ENCODE assay signal across 8 cellular contexts in genomic region chr10:1050145-1050544, GRCh38. TPM values are rescaled to one million over a fixed set of nuclear protein-coding genes. Genes with fewer than 3 reads are reported as not detected.
DNase-seq lines count a peak whose midpoint lies in the region; ATAC-seq and TF ChIP-seq lines count a peak whose summit lies in the region.

No MANE protein-coding gene starts in this region.

- intact Hi-C loops in Panc1 (cut with micrococcal nuclease; ENCODE audit: unreplicated experiment): no loop called here

- H3K27ac ChIP-seq in Panc1 (ENCODE audit: low read length) (peak overlapping the region; percentile 89), coronary artery (peak overlapping the region; percentile 98 to 99)

- POLR2A ChIA-PET in Panc1 (lab: Charles Lee): no interaction called here

- H3K36me3 Mint-ChIP-seq in natural killer cell treated with Interleukin-12 subunit alpha and Interleukin-12 subunit beta and Interleukin-15 and Interleukin-18, amount 100 ng/mL, for 72 hours: peaks cover 27% of the 10 kb centered on the region

- peak overlapping the region; percentile 60 to 89 for H3K4me3 ChIP-seq in Panc1 (ENCODE audit: low read depth in 2 of 2, low read length in 2 of 2)
- peak overlapping the region; percentile 89 for H3K4me3 ChIP-seq in coronary artery

- CTCF ChIA-PET in Panc1 (lab: Charles Lee): no interaction called here

- no peak for TF ChIP-seq CTCF in Panc1 (IDR thresholded peaks at IDR 0.05)
- no peak for TF ChIP-seq CTCF in coronary artery (IDR thresholded peaks at IDR 0.05)
- TF ChIP-seq CTCF in GM13976 (IDR thresholded peaks at IDR 0.05; ENCODE audit: borderline replicate concordance, control extremely low read depth, extremely low read depth, insufficient read depth, missing control alignments): no peak

- H3K27me3 Mint-ChIP-seq in natural killer cell treated with Interleukin-12 subunit alpha and Interleukin-12 subunit beta and Interleukin-15 and Interleukin-18, amount 100 ng/mL, for 72 hours: no peaks in the 10 kb centered on the region

- in situ Hi-C loops in Panc1 (cut with HindIII; ENCODE audit: low pct_unique_long_range_greater_than_20kb, low sequenced_read_pairs) (no loop called here), GM13976 (cut with MboI; ENCODE audit: low sequenced_read_pairs, unreplicated experiment) (no loop called here)

- DNase-seq in ELR (ENCODE audit: low read depth) (peak; percentile 15), Panc1 (ENCODE audit: low read depth, low spot score) (no peak), coronary artery (ENCODE audit: low spot score) (no peak), dedifferentiated amniotic fluid mesenchymal stem cell (ENCODE audit: extremely low spot score) (no peak), GM13976 (ENCODE audit: low spot score) (no peak)
- DNase-seq in natural killer cell treated with Interleukin-12 subunit alpha and Interleukin-12 subunit beta and Interleukin-15 and Interleukin-18, amount 100 ng/mL, for 72 hours (ENCODE audit: low spot score): no peak

- H3K9me3 ChIP-seq in Panc1 (ENCODE audit: control insufficient read depth, insufficient read depth, low read depth, low read length): no peaks in the 10 kb centered on the region

- no peaks in the 10 kb centered on the region for H3K9me3 Mint-ChIP-seq in natural killer cell treated with Interleukin-12 subunit alpha and Interleukin-12 subunit beta and Interleukin-15 and Interleukin-18, amount 100 ng/mL, for 72 hours

- H3K27ac Mint-ChIP-seq in natural killer cell treated with Interleukin-12 subunit alpha and Interleukin-12 subunit beta and Interleukin-15 and Interleukin-18, amount 100 ng/mL, for 72 hours: peak overlapping the region; percentile 96 to 100

- peaks cover 41 to 48% of the 10 kb centered on the region in 2 donors for H3K4me1 Mint-ChIP-seq in natural killer cell treated with Interleukin-12 subunit alpha and Interleukin-12 subunit beta and Interleukin-15 and Interleukin-18, amount 100 ng/mL, for 72 hours (ENCODE audit: low read depth in 2 of 2)

- H3K36me3 ChIP-seq in Panc1 (ENCODE audit: control insufficient read depth, insufficient read depth, low read length): peaks cover 6% of the 10 kb centered on the region

- no peaks in the 10 kb centered on the region for H3K27me3 ChIP-seq in Panc1 (ENCODE audit: control insufficient read depth, insufficient read depth, low read length)

- H3K4me1 ChIP-seq in Panc1 (ENCODE audit: control insufficient read depth, insufficient read depth, low read length): peaks cover 24% of the 10 kb centered on the region

- no TSS peak for BruUV-seq in Panc1 (replicated peaks; lab: Mats Ljungman, UMichigan)

- H3K4me3 Mint-ChIP-seq in natural killer cell treated with Interleukin-12 subunit alpha and Interleukin-12 subunit beta and Interleukin-15 and Interleukin-18, amount 100 ng/mL, for 72 hours: peak overlapping the region; percentile 99

- ATAC-seq in Panc1 (no peak), HG02759 (IDR thresholded peaks at IDR 0.05; ENCODE audit: unreplicated experiment) (no peak), GM21723 (IDR thresholded peaks at IDR 0.05; ENCODE audit: unreplicated experiment) (no peak)
- no peak for ATAC-seq in natural killer cell treated with Interleukin-12 subunit alpha and Interleukin-12 subunit beta and Interleukin-15 and Interleukin-18, amount 100 ng/mL, for 72 hours

RNA-seq across cellular contexts. Expression of gene IDI1, which starts 1.2 kb away (rescaled TPM):
- 47.9 TPM for total RNA-seq in Panc1 (2021; ENCODE audit: unreplicated experiment)
- 22.5 TPM for polyA plus RNA-seq in Panc1 (2012; ENCODE audit: insufficient read length)
- total RNA-seq in natural killer cell treated with Interleukin-12 subunit alpha and Interleukin-12 subunit beta and Interleukin-15 and Interleukin-18, amount 100 ng/mL, for 72 hours: 100 to 1,000 TPM in 1 of 2 donors, 10 to 100 TPM in 1; 85.7 to 140 TPM

RNA-seq across cellular contexts. Expression of gene WDR37, which starts 6.0 kb away (rescaled TPM):
- total RNA-seq in Panc1 (2021; ENCODE audit: unreplicated experiment): 9.6 TPM
- 5.0 TPM for polyA plus RNA-seq in Panc1 (2012; ENCODE audit: insufficient read length)
- 10 to 100 TPM; 31.8 to 37.6 TPM for total RNA-seq in natural killer cell treated with Interleukin-12 subunit alpha and Interleukin-12 subunit beta and Interleukin-15 and Interleukin-18, amount 100 ng/mL, for 72 hours

RNA-seq across cellular contexts. Expression of gene IDI2, which starts 24.5 kb away (rescaled TPM):
- total RNA-seq in Panc1 (2021; ENCODE audit: unreplicated experiment): not detected
- polyA plus RNA-seq in Panc1 (2012; ENCODE audit: insufficient read length): not detected
- total RNA-seq in natural killer cell treated with Interleukin-12 subunit alpha and Interleukin-12 subunit beta and Interleukin-15 and Interleukin-18, amount 100 ng/mL, for 72 hours: not detected
